In genomic region chr19:18848860-18849661, GRCh38 we compare ENCODE assay signal across 9 cellular contexts. TPM values are rescaled to one million over a fixed set of nuclear protein-coding genes. Genes with fewer than 3 reads are reported as not detected.
A peak's percentile ranks its signal among the peaks of the same experiment; 100 is the strongest.
DNase-seq lines count a peak whose midpoint lies in the region; ATAC-seq and TF ChIP-seq lines count a peak whose summit lies in the region.
"Had no signal": no experiment of that assay in that cellular context is flagged by ENCODE, and none has a peak within 500 bp of the region (broad histone marks: within the 10 kb centered on the region; RNA-seq: fewer than 3 reads in every experiment).

No MANE protein-coding gene starts in this region.

- DNase-seq in activated CD8-positive, alpha-beta memory T cell treated with anti-CD3 and anti-CD28 coated beads, Interleukin-2, amount 50 U/mL, for 48 hours = peak; percentile 70
- no peak for DNase-seq in activated CD8-positive, alpha-beta memory T cell treated with anti-CD3 and anti-CD28 coated beads for 24 hours
- DNase-seq in body of pancreas (peak in 1 of 4 donors; percentile 78), stomach (no peak)
- no peak for DNase-seq in activated CD4-positive, CD25-positive, alpha-beta regulatory T cell treated with anti-CD3 and anti-CD28 coated beads, Interleukin-2, amount 50 U/mL, for 72 hours

- no peaks in the 10 kb centered on the region for H3K27me3 ChIP-seq in body of pancreas
- H3K27me3 ChIP-seq in layer of hippocampus (ENCODE audit: control insufficient read depth, insufficient read depth, low read length) = no peaks in the 10 kb centered on the region
- H3K27me3 ChIP-seq in stomach = no peaks in the 10 kb centered on the region

- H3K36me3 ChIP-seq in body of pancreas (replicated peaks in 1 of 2; ENCODE audit: insufficient read depth in 1 of 2, low read depth in 2 of 2) (peaks cover 18 to 20% of the 10 kb centered on the region in 2 donors), stomach (peaks cover 51 to 71% (median 62%) of the 10 kb centered on the region in 4 donors)

- WGBS in body of pancreas, 2 donors = 61 to 71% methylated on average over 22 of the region's 23 CpGs
- 51 to 79% (median 62%) methylated on average over 20 to 23 of the region's 23 CpGs for WGBS in stomach, 5 donors

- H3K27ac ChIP-seq in body of pancreas (peak overlapping the region in 2 of 4 donors; percentile 51 to 62), layer of hippocampus (ENCODE audit: low read depth, low read length) (peak overlapping the region; percentile 83), stomach (peak overlapping the region; percentile 2 to 81 (median 73))

- TF ChIP-seq POLR2A in body of pancreas (IDR thresholded peaks at IDR 0.05) (peak in 1 of 3 donors; percentile 20), stomach (IDR thresholded peaks at IDR 0.05) (no peak)

- no peak for TF ChIP-seq EP300 in stomach (IDR thresholded peaks at IDR 0.05)

- no peak for TF ChIP-seq CTCF in body of pancreas (IDR thresholded peaks at IDR 0.05)
- no peak for TF ChIP-seq CTCF in stomach (IDR thresholded peaks at IDR 0.05)

- ATAC-seq in body of pancreas (peak; percentile 31), GM19463 (IDR thresholded peaks at IDR 0.05; ENCODE audit: unreplicated experiment) (no peak), HG03378 (IDR thresholded peaks at IDR 0.05; ENCODE audit: unreplicated experiment) (no peak)

- H3K4me3 ChIP-seq in body of pancreas = no peak overlapping the region
- peak overlapping the region in 1 of 4 donors; percentile 2 for H3K4me3 ChIP-seq in stomach

- intact Hi-C loops in body of pancreas (cut with DNase I) = no loop called here
- intact Hi-C loops in stomach (cut with DNase I; ENCODE audit: low total_unique reads) = loop anchor here (5.0 to 10.0 kb wide), 2 partner anchors 257 to 394 kb away; no protein-coding TSS in a partner anchor

- no peaks in the 10 kb centered on the region for H3K9me3 ChIP-seq in body of pancreas
- H3K9me3 ChIP-seq in stomach = no peaks in the 10 kb centered on the region

- H3K4me1 ChIP-seq in body of pancreas (peaks cover 54% of the 10 kb centered on the region), stomach (peaks cover 33 to 69% (median 66%) of the 10 kb centered on the region in 4 donors)

RNA-seq across cellular contexts. Expression of gene UPF1, which starts 17.3 kb away (rescaled TPM):
- total RNA-seq in body of pancreas (10 to 100 TPM; 38.9 to 59.0 TPM), stomach (100 to 1,000 TPM in 1 of 5 donors, 10 to 100 TPM in 4; 26.3 to 111 (median 46.6) TPM)
- 10 to 100 TPM; 27.5 to 35.4 (median 32.2) TPM for polyA plus RNA-seq in stomach

RNA-seq across cellular contexts. Expression of gene CERS1, which starts 46.9 kb away (rescaled TPM):
- total RNA-seq in body of pancreas (under 1 TPM; 0.26 to 0.66 TPM), stomach (1 to 10 TPM in 1 of 5 donors, under 1 TPM in 1, not detected in 3; 0.87 to 4.8 TPM)
- polyA plus RNA-seq in stomach = under 1 TPM; 0.37 to 0.61 (median 0.53) TPM
- total RNA-seq: T-helper 1 cell treated with Interleukin-12 subunit alpha and Interleukin-12 subunit beta and Interleukin-4 antibody, amounts not matched to agents 30 ng/mL and 1 ng/mL, for 36 hours had no signal

RNA-seq across cellular contexts. Expression of gene COMP, which starts 58.0 kb away (rescaled TPM):
- total RNA-seq in body of pancreas = 1 to 10 TPM in 1 of 2 donors, under 1 TPM in 1; 0.33 to 6.0 TPM
- 1 to 10 TPM in 1 of 5 donors, not detected in 4; 1.4 TPM for total RNA-seq in stomach
- 1 to 10 TPM in 2 of 3 donors, under 1 TPM in 1; 0.62 to 4.1 (median 1.8) TPM for polyA plus RNA-seq in stomach
- total RNA-seq: T-helper 1 cell treated with Interleukin-12 subunit alpha and Interleukin-12 subunit beta and Interleukin-4 antibody, amounts not matched to agents 30 ng/mL and 1 ng/mL, for 36 hours had no signal
